15 cellular contexts compared by ENCODE assay signal in genomic region chr6:111468329-111469012, GRCh38. TPM values are rescaled to one million over a fixed set of nuclear protein-coding genes. Genes with fewer than 3 reads are reported as not detected.
DNase-seq lines count a peak whose midpoint lies in the region; ATAC-seq and TF ChIP-seq lines count a peak whose summit lies in the region.
"Had no signal": no experiment of that assay in that cellular context is flagged by ENCODE, and none has a peak within 500 bp of the region (broad histone marks: within the 10 kb centered on the region; RNA-seq: fewer than 3 reads in every experiment).

No MANE protein-coding gene starts in this region.

- H3F3A ChIP-seq in smooth muscle cell (ENCODE audit: low read depth) = no peaks in the 10 kb centered on the region

- POLR2A ChIA-PET in WTC11 (lab: Charles Lee) = no interaction called here

- H3K4me3 ChIP-seq in smooth muscle cell (no peak overlapping the region), suprapubic skin (no peak overlapping the region)
- H3K4me3 ChIP-seq: HAP-1 had no signal

- TF ChIP-seq EP300 in suprapubic skin (IDR thresholded peaks at IDR 0.05) = no peak

- H3K27me3 Mint-ChIP-seq in WTC11 (ENCODE audit: low read depth) = peaks cover 5% of the 10 kb centered on the region
- H3K27me3 Mint-ChIP-seq: CD4-positive, alpha-beta T cell; dendritic cell treated with granulocyte-macrophage colony-stimulating factor and Interleukin-4, amounts not matched to agents 40 ng/mL and 50 ng/mL, for 4 days; naive B cell had no signal

- DNase-seq in EL (peak; percentile 56), NCI-H226 (peak; percentile 62), dermis blood vessel endothelial cell (peak; percentile 45), smooth muscle cell (lab: John Stamatoyannopoulos, UW; ENCODE audit: unreplicated experiment) (no peak), NCI-H187 treated with DMSO at 0.1 percent for 48 hours (lab: John Stamatoyannopoulos, UW) (no peak), WTC11 (ENCODE audit: low spot score) (no peak), suprapubic skin (ENCODE audit: low spot score in 2 of 2) (no peak)
- DNase-seq: CD4-positive, alpha-beta T cell; kidney; naive B cell; OCI-M1; retina had no signal

- CTCF ChIA-PET in WTC11 (lab: Charles Lee) = no interaction called here

- no peak overlapping the region for H3K27ac Mint-ChIP-seq in WTC11
- H3K27ac Mint-ChIP-seq: CD4-positive, alpha-beta T cell; dendritic cell treated with granulocyte-macrophage colony-stimulating factor and Interleukin-4, amounts not matched to agents 40 ng/mL and 50 ng/mL, for 4 days; T-helper 1 cell treated with Interleukin-12 subunit alpha and Interleukin-12 subunit beta and Interleukin-4 antibody, amounts not matched to agents 30 μg/mL and 1 μg/mL, for 36 hours had no signal

- no peaks in the 10 kb centered on the region for H3K27me3 ChIP-seq in smooth muscle cell (ENCODE audit: low read depth)
- no peaks in the 10 kb centered on the region for H3K27me3 ChIP-seq in suprapubic skin

- no peak overlapping the region for H3K4me3 Mint-ChIP-seq in WTC11
- H3K4me3 Mint-ChIP-seq: CD4-positive, alpha-beta T cell; dendritic cell treated with granulocyte-macrophage colony-stimulating factor and Interleukin-4, amounts not matched to agents 40 ng/mL and 50 ng/mL, for 4 days; naive B cell; T-helper 1 cell treated with Interleukin-12 subunit alpha and Interleukin-12 subunit beta and Interleukin-4 antibody, amounts not matched to agents 30 μg/mL and 1 μg/mL, for 36 hours had no signal

- WGBS in smooth muscle cell (ENCODE audit: low lambda C conversion rate) = 65% methylated on average over 5 of the region's 5 CpGs
- WGBS in suprapubic skin = 90% methylated on average over 5 of the region's 5 CpGs

- no peak for TF ChIP-seq POLR2A in suprapubic skin (IDR thresholded peaks at IDR 0.05)

- peak overlapping the region; percentile 47 for H3K27ac ChIP-seq in smooth muscle cell (ENCODE audit: low read depth)
- no peak overlapping the region for H3K27ac ChIP-seq in suprapubic skin

- peaks cover 3% of the 10 kb centered on the region; the same call in 1 of the 2 replicates for H3K4me1 Mint-ChIP-seq in WTC11

- no peak overlapping the region for H2AFZ ChIP-seq in smooth muscle cell (ENCODE audit: low read depth)

- peaks cover 24% of the 10 kb centered on the region for H3K79me2 ChIP-seq in smooth muscle cell (ENCODE audit: low read depth)

- no peak for ATAC-seq in WTC11

- TF ChIP-seq CTCF in smooth muscle cell (IDR thresholded peaks at IDR 0.05; ENCODE audit: borderline replicate concordance, insufficient read depth, poor library complexity, severe bottlenecking) (no peak), WTC11 (IDR thresholded peaks at IDR 0.05) (no peak), suprapubic skin (IDR thresholded peaks at IDR 0.05) (no peak)

- H4K20me1 ChIP-seq in smooth muscle cell (ENCODE audit: low read depth) = peaks cover 47% of the 10 kb centered on the region

- H3K4me1 ChIP-seq in smooth muscle cell (ENCODE audit: low read depth) = no peaks in the 10 kb centered on the region
- H3K4me1 ChIP-seq in suprapubic skin = peaks cover 7% of the 10 kb centered on the region

- no peak overlapping the region for H3K9ac ChIP-seq in smooth muscle cell (ENCODE audit: low read depth)

- H3K4me2 ChIP-seq in smooth muscle cell = peak overlapping the region; percentile 15

- no peaks in the 10 kb centered on the region for H3K9me3 Mint-ChIP-seq in WTC11
- H3K9me3 Mint-ChIP-seq: CD4-positive, alpha-beta T cell; dendritic cell treated with granulocyte-macrophage colony-stimulating factor and Interleukin-4, amounts not matched to agents 40 ng/mL and 50 ng/mL, for 4 days; naive B cell; T-helper 1 cell treated with Interleukin-12 subunit alpha and Interleukin-12 subunit beta and Interleukin-4 antibody, amounts not matched to agents 30 μg/mL and 1 μg/mL, for 36 hours had no signal

- no peaks in the 10 kb centered on the region for H3K36me3 Mint-ChIP-seq in WTC11
- H3K36me3 Mint-ChIP-seq: naive B cell had no signal

- H3K36me3 ChIP-seq in smooth muscle cell (ENCODE audit: low read depth) = no peaks in the 10 kb centered on the region
- H3K36me3 ChIP-seq in suprapubic skin = no peaks in the 10 kb centered on the region
- H3K36me3 ChIP-seq: HAP-1 had no signal

- no peaks in the 10 kb centered on the region for H3K9me3 ChIP-seq in smooth muscle cell (replicated peaks; ENCODE audit: low read depth)
- no peaks in the 10 kb centered on the region for H3K9me3 ChIP-seq in suprapubic skin
- H3K9me3 ChIP-seq: HAP-1 had no signal

TF ChIP-seq in WTC11, 78 proteins besides CTCF, POLR2A, EP300 and RAD21:
- no peak for TF ChIP-seq SMAD4 (CRISPR knock-in tag; IDR thresholded peaks at IDR 0.05)
- no peak for TF ChIP-seq ATF2 (CRISPR knock-in tag; IDR thresholded peaks at IDR 0.05; ENCODE audit: borderline replicate concordance, low read depth)
- no peak for TF ChIP-seq FOXJ3 (CRISPR knock-in tag; IDR thresholded peaks at IDR 0.05; ENCODE audit: borderline replicate concordance)
- no peak for TF ChIP-seq IRF2 (CRISPR knock-in tag; IDR thresholded peaks at IDR 0.05; ENCODE audit: borderline replicate concordance, low read depth)
- TF ChIP-seq ATF6 (CRISPR knock-in tag; IDR thresholded peaks at IDR 0.05) = no peak
- TF ChIP-seq ATF3 (CRISPR knock-in tag; conservative IDR thresholded peaks at IDR 0.05) = no peak
- no peak for TF ChIP-seq SMAD3 (CRISPR knock-in tag; IDR thresholded peaks at IDR 0.05; ENCODE audit: borderline replicate concordance)
- TF ChIP-seq PREB (CRISPR knock-in tag; IDR thresholded peaks at IDR 0.05; ENCODE audit: borderline replicate concordance) = no peak
- no peak for TF ChIP-seq ZNF317 (CRISPR knock-in tag; IDR thresholded peaks at IDR 0.05; ENCODE audit: borderline replicate concordance, low read depth)
- no peak for TF ChIP-seq USF2 (CRISPR knock-in tag; IDR thresholded peaks at IDR 0.05)
- no peak for TF ChIP-seq HMGA2 (CRISPR knock-in tag; IDR thresholded peaks at IDR 0.05)
- TF ChIP-seq ZNF121 (CRISPR knock-in tag; IDR thresholded peaks at IDR 0.05) = no peak
- no peak for TF ChIP-seq NR1H2 (CRISPR knock-in tag; IDR thresholded peaks at IDR 0.05)
TF ChIP-seq in WTC11: peak in this region for 0.

RNA-seq across cellular contexts. Expression of gene REV3L, which starts 14.5 kb away (rescaled TPM):
- total RNA-seq in dermis blood vessel endothelial cell (39.5 and 61.2 TPM in 2 replicates), smooth muscle cell (19.2 and 19.8 TPM in 2 replicates), WTC11 (2021) (5.0 to 5.7 TPM (median 5.2 TPM) in 3 replicates), suprapubic skin (10 to 100 TPM; 15.7 to 47.5 (median 21.5) TPM)
- polyA plus RNA-seq in smooth muscle cell = 6.9 and 9.8 TPM in 2 replicates

Comparison
In these comparisons a context has a peak if more than half of its experiments do, and no peak if none do; other contexts are left out.
1. DNase-seq: peak in EL (single experiment), NCI-H226 (single experiment) and dermis blood vessel endothelial cell (single experiment); none in smooth muscle cell (single experiment), NCI-H187 treated with DMSO at 0.1 percent for 48 hours (single experiment), WTC11 (single experiment) and suprapubic skin (0 of 2).